ENCODE assay signal across 1 cellular context in genomic region chrX:129123795-129124194, GRCh38.
A peak's percentile ranks its signal among the peaks of the same experiment; 100 is the strongest.
TF ChIP-seq lines count a peak whose summit lies in the region.

No MANE protein-coding gene starts in this region.

TF ChIP-seq in HepG2, 621 proteins besides CTCF, POLR2A, EP300 and RAD21 (continued from another document and continues in another):
- TF ChIP-seq, protein P1, sequence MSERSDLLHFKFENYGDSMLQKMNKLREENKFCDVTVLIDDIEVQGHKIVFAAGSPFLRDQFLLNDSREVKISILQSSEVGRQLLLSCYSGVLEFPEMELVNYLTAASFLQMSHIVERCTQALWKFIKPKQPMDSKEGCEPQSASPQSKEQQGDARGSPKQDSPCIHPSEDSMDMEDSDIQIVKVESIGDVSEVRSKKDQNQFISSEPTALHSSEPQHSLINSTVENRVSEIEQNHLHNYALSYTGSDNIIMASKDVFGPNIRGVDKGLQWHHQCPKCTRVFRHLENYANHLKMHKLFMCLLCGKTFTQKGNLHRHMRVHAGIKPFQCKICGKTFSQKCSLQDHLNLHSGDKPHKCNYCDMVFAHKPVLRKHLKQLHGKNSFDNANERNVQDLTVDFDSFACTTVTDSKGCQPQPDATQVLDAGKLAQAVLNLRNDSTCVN (CRISPR knock-in tag; IDR thresholded peaks at IDR 0.05; ENCODE audit: borderline replicate concordance): no peak
- TF ChIP-seq DPF2 (CRISPR knock-in tag; IDR thresholded peaks at IDR 0.05; ENCODE audit: borderline replicate concordance, low read depth) (no peak), TBP (CRISPR knock-in tag; IDR thresholded peaks at IDR 0.05) (no peak), SMAD1 (CRISPR knock-in tag; IDR thresholded peaks at IDR 0.05; ENCODE audit: borderline replicate concordance, low read depth) (no peak), NR2F6 (IDR thresholded peaks at IDR 0.05) (no peak), NR2F6 (CRISPR knock-in tag; IDR thresholded peaks at IDR 0.05) (0 out of 2 replicates have a peak, but pooled peaks have one; percentile 10), KLF6 (CRISPR knock-in tag; IDR thresholded peaks at IDR 0.05) (peak; percentile 34; the same call in 1 of the 2 replicates), RXRB (CRISPR knock-in tag; IDR thresholded peaks at IDR 0.05; ENCODE audit: borderline replicate concordance) (peak; percentile 47; the same call in 1 of the 2 replicates), BCL6 (CRISPR knock-in tag; IDR thresholded peaks at IDR 0.05) (peak; percentile 51), ZZZ3 (CRISPR knock-in tag; IDR thresholded peaks at IDR 0.05; ENCODE audit: borderline replicate concordance) (no peak), THAP11 (CRISPR knock-in tag; IDR thresholded peaks at IDR 0.05) (no peak), NCOA2 (CRISPR knock-in tag; IDR thresholded peaks at IDR 0.05) (peak; percentile 74), HNF1A (IDR thresholded peaks at IDR 0.05; ENCODE audit: low read depth) (peak; percentile 64; the same call in 1 of the 2 replicates), HNF1A (CRISPR knock-in tag; IDR thresholded peaks at IDR 0.05; ENCODE audit: borderline replicate concordance) (peak; percentile 74; the same call in 1 of the 2 replicates), ZNF773 (CRISPR knock-in tag; IDR thresholded peaks at IDR 0.05; ENCODE audit: borderline replicate concordance) (no peak), ZNF24 (IDR thresholded peaks at IDR 0.05) (no peak), HDAC2 (CRISPR knock-in tag; IDR thresholded peaks at IDR 0.05) (0 out of 2 replicates have a peak, but pooled peaks have one; percentile 27), ZNF503 (CRISPR knock-in tag; IDR thresholded peaks at IDR 0.05) (no peak), DNMT1 (CRISPR knock-in tag; IDR thresholded peaks at IDR 0.05) (no peak), ELF4 (CRISPR knock-in tag; IDR thresholded peaks at IDR 0.05; ENCODE audit: borderline replicate concordance) (no peak), XBP1 (CRISPR knock-in tag; IDR thresholded peaks at IDR 0.05) (no peak), NR2F2 (IDR thresholded peaks at IDR 0.05; ENCODE audit: borderline replicate concordance, low read depth) (peak; percentile 20; the same call in 1 of the 2 replicates), ZSCAN30 (CRISPR knock-in tag; IDR thresholded peaks at IDR 0.05) (no peak), RFX5 (IDR thresholded peaks at IDR 0.05; ENCODE audit: low read depth, low read length) (no peak), ZNF597 (CRISPR knock-in tag; IDR thresholded peaks at IDR 0.05) (no peak), SP140L (CRISPR knock-in tag; IDR thresholded peaks at IDR 0.05; ENCODE audit: borderline replicate concordance) (no peak), SPEN (CRISPR knock-in tag; IDR thresholded peaks at IDR 0.05; ENCODE audit: low read depth) (no peak), ZNF501 (CRISPR knock-in tag; IDR thresholded peaks at IDR 0.05) (no peak), NFKB2 (CRISPR knock-in tag; IDR thresholded peaks at IDR 0.05; ENCODE audit: borderline replicate concordance) (no peak), MXI1 (IDR thresholded peaks at IDR 0.05; ENCODE audit: borderline replicate concordance, low read depth, low read length) (no peak), MIER2 (CRISPR knock-in tag; IDR thresholded peaks at IDR 0.05) (no peak), ZNF543 (CRISPR knock-in tag; IDR thresholded peaks at IDR 0.05) (no peak), MAFF (IDR thresholded peaks at IDR 0.05; ENCODE audit: low read depth, low read length) (no peak), ZBTB42 (CRISPR knock-in tag; IDR thresholded peaks at IDR 0.05) (no peak)
- TF ChIP-seq, protein P2, sequence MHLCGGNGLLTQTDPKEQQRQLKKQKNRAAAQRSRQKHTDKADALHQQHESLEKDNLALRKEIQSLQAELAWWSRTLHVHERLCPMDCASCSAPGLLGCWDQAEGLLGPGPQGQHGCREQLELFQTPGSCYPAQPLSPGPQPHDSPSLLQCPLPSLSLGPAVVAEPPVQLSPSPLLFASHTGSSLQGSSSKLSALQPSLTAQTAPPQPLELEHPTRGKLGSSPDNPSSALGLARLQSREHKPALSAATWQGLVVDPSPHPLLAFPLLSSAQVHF (CRISPR knock-in tag; IDR thresholded peaks at IDR 0.05): no peak
- TF ChIP-seq, protein P3, sequence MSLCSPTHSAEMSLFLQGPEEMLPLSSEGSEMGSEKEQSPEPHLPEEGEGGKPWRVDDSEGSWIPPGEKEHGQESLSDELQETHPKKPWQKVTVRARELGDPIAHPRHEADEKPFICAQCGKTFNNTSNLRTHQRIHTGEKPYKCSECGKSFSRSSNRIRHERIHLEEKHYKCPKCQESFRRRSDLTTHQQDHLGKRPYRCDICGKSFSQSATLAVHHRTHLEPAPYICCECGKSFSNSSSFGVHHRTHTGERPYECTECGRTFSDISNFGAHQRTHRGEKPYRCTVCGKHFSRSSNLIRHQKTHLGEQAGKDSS (CRISPR knock-in tag; IDR thresholded peaks at IDR 0.05; ENCODE audit: borderline replicate concordance, low read depth): no peak
- TF ChIP-seq, protein P4, sequence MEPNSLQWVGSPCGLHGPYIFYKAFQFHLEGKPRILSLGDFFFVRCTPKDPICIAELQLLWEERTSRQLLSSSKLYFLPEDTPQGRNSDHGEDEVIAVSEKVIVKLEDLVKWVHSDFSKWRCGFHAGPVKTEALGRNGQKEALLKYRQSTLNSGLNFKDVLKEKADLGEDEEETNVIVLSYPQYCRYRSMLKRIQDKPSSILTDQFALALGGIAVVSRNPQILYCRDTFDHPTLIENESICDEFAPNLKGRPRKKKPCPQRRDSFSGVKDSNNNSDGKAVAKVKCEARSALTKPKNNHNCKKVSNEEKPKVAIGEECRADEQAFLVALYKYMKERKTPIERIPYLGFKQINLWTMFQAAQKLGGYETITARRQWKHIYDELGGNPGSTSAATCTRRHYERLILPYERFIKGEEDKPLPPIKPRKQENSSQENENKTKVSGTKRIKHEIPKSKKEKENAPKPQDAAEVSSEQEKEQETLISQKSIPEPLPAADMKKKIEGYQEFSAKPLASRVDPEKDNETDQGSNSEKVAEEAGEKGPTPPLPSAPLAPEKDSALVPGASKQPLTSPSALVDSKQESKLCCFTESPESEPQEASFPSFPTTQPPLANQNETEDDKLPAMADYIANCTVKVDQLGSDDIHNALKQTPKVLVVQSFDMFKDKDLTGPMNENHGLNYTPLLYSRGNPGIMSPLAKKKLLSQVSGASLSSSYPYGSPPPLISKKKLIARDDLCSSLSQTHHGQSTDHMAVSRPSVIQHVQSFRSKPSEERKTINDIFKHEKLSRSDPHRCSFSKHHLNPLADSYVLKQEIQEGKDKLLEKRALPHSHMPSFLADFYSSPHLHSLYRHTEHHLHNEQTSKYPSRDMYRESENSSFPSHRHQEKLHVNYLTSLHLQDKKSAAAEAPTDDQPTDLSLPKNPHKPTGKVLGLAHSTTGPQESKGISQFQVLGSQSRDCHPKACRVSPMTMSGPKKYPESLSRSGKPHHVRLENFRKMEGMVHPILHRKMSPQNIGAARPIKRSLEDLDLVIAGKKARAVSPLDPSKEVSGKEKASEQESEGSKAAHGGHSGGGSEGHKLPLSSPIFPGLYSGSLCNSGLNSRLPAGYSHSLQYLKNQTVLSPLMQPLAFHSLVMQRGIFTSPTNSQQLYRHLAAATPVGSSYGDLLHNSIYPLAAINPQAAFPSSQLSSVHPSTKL (CRISPR knock-in tag; IDR thresholded peaks at IDR 0.05): peak; percentile 75
- TF ChIP-seq, protein P5, sequence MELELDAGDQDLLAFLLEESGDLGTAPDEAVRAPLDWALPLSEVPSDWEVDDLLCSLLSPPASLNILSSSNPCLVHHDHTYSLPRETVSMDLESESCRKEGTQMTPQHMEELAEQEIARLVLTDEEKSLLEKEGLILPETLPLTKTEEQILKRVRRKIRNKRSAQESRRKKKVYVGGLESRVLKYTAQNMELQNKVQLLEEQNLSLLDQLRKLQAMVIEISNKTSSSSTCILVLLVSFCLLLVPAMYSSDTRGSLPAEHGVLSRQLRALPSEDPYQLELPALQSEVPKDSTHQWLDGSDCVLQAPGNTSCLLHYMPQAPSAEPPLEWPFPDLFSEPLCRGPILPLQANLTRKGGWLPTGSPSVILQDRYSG (CRISPR knock-in tag; IDR thresholded peaks at IDR 0.05): no peak
- TF ChIP-seq, protein P6, sequence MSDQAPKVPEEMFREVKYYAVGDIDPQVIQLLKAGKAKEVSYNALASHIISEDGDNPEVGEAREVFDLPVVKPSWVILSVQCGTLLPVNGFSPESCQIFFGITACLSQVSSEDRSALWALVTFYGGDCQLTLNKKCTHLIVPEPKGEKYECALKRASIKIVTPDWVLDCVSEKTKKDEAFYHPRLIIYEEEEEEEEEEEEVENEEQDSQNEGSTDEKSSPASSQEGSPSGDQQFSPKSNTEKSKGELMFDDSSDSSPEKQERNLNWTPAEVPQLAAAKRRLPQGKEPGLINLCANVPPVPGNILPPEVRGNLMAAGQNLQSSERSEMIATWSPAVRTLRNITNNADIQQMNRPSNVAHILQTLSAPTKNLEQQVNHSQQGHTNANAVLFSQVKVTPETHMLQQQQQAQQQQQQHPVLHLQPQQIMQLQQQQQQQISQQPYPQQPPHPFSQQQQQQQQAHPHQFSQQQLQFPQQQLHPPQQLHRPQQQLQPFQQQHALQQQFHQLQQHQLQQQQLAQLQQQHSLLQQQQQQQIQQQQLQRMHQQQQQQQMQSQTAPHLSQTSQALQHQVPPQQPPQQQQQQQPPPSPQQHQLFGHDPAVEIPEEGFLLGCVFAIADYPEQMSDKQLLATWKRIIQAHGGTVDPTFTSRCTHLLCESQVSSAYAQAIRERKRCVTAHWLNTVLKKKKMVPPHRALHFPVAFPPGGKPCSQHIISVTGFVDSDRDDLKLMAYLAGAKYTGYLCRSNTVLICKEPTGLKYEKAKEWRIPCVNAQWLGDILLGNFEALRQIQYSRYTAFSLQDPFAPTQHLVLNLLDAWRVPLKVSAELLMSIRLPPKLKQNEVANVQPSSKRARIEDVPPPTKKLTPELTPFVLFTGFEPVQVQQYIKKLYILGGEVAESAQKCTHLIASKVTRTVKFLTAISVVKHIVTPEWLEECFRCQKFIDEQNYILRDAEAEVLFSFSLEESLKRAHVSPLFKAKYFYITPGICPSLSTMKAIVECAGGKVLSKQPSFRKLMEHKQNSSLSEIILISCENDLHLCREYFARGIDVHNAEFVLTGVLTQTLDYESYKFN (CRISPR knock-in tag; conservative IDR thresholded peaks at IDR 0.05): peak; percentile 62; the same call in 1 of the 2 replicates
- TF ChIP-seq, protein P7, sequence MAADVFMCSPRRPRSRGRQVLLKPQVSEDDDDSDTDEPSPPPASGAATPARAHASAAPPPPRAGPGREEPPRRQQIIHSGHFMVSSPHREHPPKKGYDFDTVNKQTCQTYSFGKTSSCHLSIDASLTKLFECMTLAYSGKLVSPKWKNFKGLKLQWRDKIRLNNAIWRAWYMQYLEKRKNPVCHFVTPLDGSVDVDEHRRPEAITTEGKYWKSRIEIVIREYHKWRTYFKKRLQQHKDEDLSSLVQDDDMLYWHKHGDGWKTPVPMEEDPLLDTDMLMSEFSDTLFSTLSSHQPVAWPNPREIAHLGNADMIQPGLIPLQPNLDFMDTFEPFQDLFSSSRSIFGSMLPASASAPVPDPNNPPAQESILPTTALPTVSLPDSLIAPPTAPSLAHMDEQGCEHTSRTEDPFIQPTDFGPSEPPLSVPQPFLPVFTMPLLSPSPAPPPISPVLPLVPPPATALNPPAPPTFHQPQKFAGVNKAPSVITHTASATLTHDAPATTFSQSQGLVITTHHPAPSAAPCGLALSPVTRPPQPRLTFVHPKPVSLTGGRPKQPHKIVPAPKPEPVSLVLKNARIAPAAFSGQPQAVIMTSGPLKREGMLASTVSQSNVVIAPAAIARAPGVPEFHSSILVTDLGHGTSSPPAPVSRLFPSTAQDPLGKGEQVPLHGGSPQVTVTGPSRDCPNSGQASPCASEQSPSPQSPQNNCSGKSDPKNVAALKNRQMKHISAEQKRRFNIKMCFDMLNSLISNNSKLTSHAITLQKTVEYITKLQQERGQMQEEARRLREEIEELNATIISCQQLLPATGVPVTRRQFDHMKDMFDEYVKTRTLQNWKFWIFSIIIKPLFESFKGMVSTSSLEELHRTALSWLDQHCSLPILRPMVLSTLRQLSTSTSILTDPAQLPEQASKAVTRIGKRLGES (CRISPR knock-in tag; IDR thresholded peaks at IDR 0.05; ENCODE audit: borderline replicate concordance): no peak
